1 cellular context compared by ENCODE assay signal in genomic region chr10:100988166-100988565, GRCh38.
TF ChIP-seq lines count a peak whose summit lies in the region.

No MANE protein-coding gene starts in this region.

TF ChIP-seq in A549, 52 proteins besides CTCF, POLR2A, EP300 and RAD21 (continued from another document):
- no peak for TF ChIP-seq HMGXB4 (CRISPR knock-in tag; IDR thresholded peaks at IDR 0.05; ENCODE audit: borderline replicate concordance)
- TF ChIP-seq KDM1A (IDR thresholded peaks at IDR 0.05; ENCODE audit: low read depth) = no peak
- no peak for TF ChIP-seq RCOR1 (IDR thresholded peaks at IDR 0.05; ENCODE audit: low read depth, low read length)
- TF ChIP-seq HOXB13 (CRISPR knock-in tag; IDR thresholded peaks at IDR 0.05; ENCODE audit: low read depth) = no peak
- no peak for TF ChIP-seq ZC3H11A (IDR thresholded peaks at IDR 0.05)
- TF ChIP-seq RFX5 (IDR thresholded peaks at IDR 0.05) = no peak
- TF ChIP-seq ATOH8 (CRISPR knock-in tag; IDR thresholded peaks at IDR 0.05; ENCODE audit: low read depth) = no peak
- no peak for TF ChIP-seq CBX8 (IDR thresholded peaks at IDR 0.05)
